9 cellular contexts compared by ENCODE assay signal in genomic region chr20:45098096-45098773, GRCh38. TPM values are rescaled to one million over a fixed set of nuclear protein-coding genes. Genes with fewer than 3 reads are reported as not detected.
DNase-seq lines count a peak whose midpoint lies in the region; ATAC-seq and TF ChIP-seq lines count a peak whose summit lies in the region.
"Had no signal": no experiment of that assay in that cellular context is flagged by ENCODE, and none has a peak within 500 bp of the region (broad histone marks: within the 10 kb centered on the region; RNA-seq: fewer than 3 reads in every experiment).

No MANE protein-coding gene starts in this region.

- 4 to 18% (median 8%) methylated on average over 7 to 92 of the region's 92 CpGs for WGBS in stomach, 5 donors
- WGBS in tibial nerve, 2 donors: 13 to 14% methylated on average over 21 to 38 of the region's 92 CpGs
- 43% methylated on average over 24 of the region's 92 CpGs; no CpG with 5 or more reads in 1 of the 2 donors for WGBS in transverse colon (ENCODE audit: low coverage in 1 of 2), 2 donors

- H3K27ac ChIP-seq in ascending aorta (no peak overlapping the region), stomach (no peak overlapping the region), tibial nerve (no peak overlapping the region), transverse colon (no peak overlapping the region)
- H3K27ac ChIP-seq: BLaER1 treated with 17β-estradiol and CSF1 and Interleukin-3, amounts not matched to agents 10 nM and 100 nM had no signal

- in situ Hi-C loops in transverse colon (cut with MboI; ENCODE audit: low pct_ligation_motif_present in 1 of 4, low pct_unique_long_range_greater_than_20kb in 1 of 4, low sequenced_read_pairs in 3 of 4): loop anchor here in 1 of 4 donors (10.0 kb wide), 1 partner anchor 93 kb away; no protein-coding TSS in a partner anchor

- H3K4me1 ChIP-seq in ascending aorta: no peaks in the 10 kb centered on the region
- peaks cover 12 to 28% (median 18%) of the 10 kb centered on the region in 4 donors for H3K4me1 ChIP-seq in stomach
- peaks cover 0 to 31% (median 0%) of the 10 kb centered on the region in 4 donors for H3K4me1 ChIP-seq in tibial nerve
- peaks cover 0 to 15% (median 10%) of the 10 kb centered on the region in 4 donors for H3K4me1 ChIP-seq in transverse colon

- peaks cover 8% of the 10 kb centered on the region for H3K4me1 Mint-ChIP-seq in activated CD4-positive, alpha-beta T cell treated with anti-CD3 and anti-CD28 coated beads, Interleukin-2, amount 10 ng/mL, durations not matched to agents 24 days and 14 days

- H3K4me3 ChIP-seq in ascending aorta: peak overlapping the region; percentile 29 to 35
- peak overlapping the region; percentile 5 to 38 (median 28) for H3K4me3 ChIP-seq in stomach
- peak overlapping the region in 2 of 4 donors; percentile 26 to 34 for H3K4me3 ChIP-seq in tibial nerve
- H3K4me3 ChIP-seq in transverse colon: peak overlapping the region in 1 of 4 donors; percentile 26
- H3K4me3 ChIP-seq: BLaER1 treated with 17β-estradiol and CSF1 and Interleukin-3, amounts not matched to agents 10 nM and 100 nM had no signal

- H3K27ac Mint-ChIP-seq in activated CD4-positive, alpha-beta T cell treated with anti-CD3 and anti-CD28 coated beads, Interleukin-2, amount 10 ng/mL, durations not matched to agents 24 days and 14 days: no peak overlapping the region

- peaks cover 44% of the 10 kb centered on the region for H3K27me3 Mint-ChIP-seq in activated CD4-positive, alpha-beta T cell treated with anti-CD3 and anti-CD28 coated beads, Interleukin-2, amount 10 ng/mL, durations not matched to agents 24 days and 14 days

- H3K9me3 Mint-ChIP-seq in activated CD4-positive, alpha-beta T cell treated with anti-CD3 and anti-CD28 coated beads, Interleukin-2, amount 10 ng/mL, durations not matched to agents 24 days and 14 days: no peaks in the 10 kb centered on the region

- no peak for TF ChIP-seq POLR2A in stomach (IDR thresholded peaks at IDR 0.05)
- TF ChIP-seq POLR2A in tibial nerve (IDR thresholded peaks at IDR 0.05): no peak
- TF ChIP-seq POLR2A in transverse colon (IDR thresholded peaks at IDR 0.05): no peak

- TF ChIP-seq CTCF in ascending aorta (IDR thresholded peaks at IDR 0.05): no peak
- TF ChIP-seq CTCF in stomach (IDR thresholded peaks at IDR 0.05): no peak
- TF ChIP-seq CTCF in tibial nerve (IDR thresholded peaks at IDR 0.05): peak in 1 of 5 experiments; percentile 2
- TF ChIP-seq CTCF in transverse colon (IDR thresholded peaks at IDR 0.05): no peak

- TF ChIP-seq EP300 in stomach (IDR thresholded peaks at IDR 0.05): no peak
- no peak for TF ChIP-seq EP300 in tibial nerve (IDR thresholded peaks at IDR 0.05)
- TF ChIP-seq EP300 in transverse colon (IDR thresholded peaks at IDR 0.05; ENCODE audit: low read depth): no peak

- ATAC-seq in HG02852 (IDR thresholded peaks at IDR 0.05; ENCODE audit: unreplicated experiment): no peak

- H3K9me3 ChIP-seq in ascending aorta (no peaks in the 10 kb centered on the region), stomach (no peaks in the 10 kb centered on the region), tibial nerve (no peaks in the 10 kb centered on the region), transverse colon (no peaks in the 10 kb centered on the region)
- H3K9me3 ChIP-seq: BLaER1 treated with 17β-estradiol and CSF1 and Interleukin-3, amounts not matched to agents 10 nM and 100 nM had no signal

- no peaks in the 10 kb centered on the region for H3K27me3 ChIP-seq in ascending aorta
- peaks cover 25 to 72% (median 50%) of the 10 kb centered on the region in 3 donors for H3K27me3 ChIP-seq in stomach
- H3K27me3 ChIP-seq in tibial nerve: peaks cover 0 to 47% of the 10 kb centered on the region in 2 donors
- peaks cover 53% of the 10 kb centered on the region for H3K27me3 ChIP-seq in transverse colon

- DNase-seq in activated CD4-positive, alpha-beta T cell treated with anti-CD3 and anti-CD28 coated beads, Interleukin-2, amount 10 ng/mL, durations not matched to agents 24 days and 14 days: peak; percentile 72
- DNase-seq in activated CD4-positive, alpha-beta T cell treated with anti-CD3 and anti-CD28 coated beads for 1 hour: no peak
- DNase-seq in ascending aorta (ENCODE audit: low spot score in 2 of 2) (no peak), iPS-NIHi11 (ENCODE audit: low spot score) (peak; percentile 86), stomach (peak; percentile 33), tibial nerve (ENCODE audit: low spot score in 2 of 2) (no peak), transverse colon (no peak)

- no peaks in the 10 kb centered on the region for H3K36me3 Mint-ChIP-seq in activated CD4-positive, alpha-beta T cell treated with anti-CD3 and anti-CD28 coated beads, Interleukin-2, amount 10 ng/mL, durations not matched to agents 24 days and 14 days (ENCODE audit: low read depth)

- H3K4me3 Mint-ChIP-seq in activated CD4-positive, alpha-beta T cell treated with anti-CD3 and anti-CD28 coated beads, Interleukin-2, amount 10 ng/mL, durations not matched to agents 24 days and 14 days: no peak overlapping the region

- intact Hi-C loops in activated CD4-positive, alpha-beta T cell treated with anti-CD3 and anti-CD28 coated beads, Interleukin-2, amount 10 ng/mL, durations not matched to agents 24 days and 14 days (cut with micrococcal nuclease): loop anchor here (5.0 kb wide), 2 partner anchors 136 to 194 kb away; partner anchors contain the start of gene TOMM34
- intact Hi-C loops in ascending aorta (cut with DNase I) (no loop called here), stomach (cut with DNase I; ENCODE audit: low total_unique reads) (no loop called here), transverse colon (cut with DNase I; ENCODE audit: low total_unique reads) (no loop called here)

- no peaks in the 10 kb centered on the region for H3K36me3 ChIP-seq in ascending aorta
- no peaks in the 10 kb centered on the region for H3K36me3 ChIP-seq in stomach
- H3K36me3 ChIP-seq in tibial nerve: no peaks in the 10 kb centered on the region
- no peaks in the 10 kb centered on the region for H3K36me3 ChIP-seq in transverse colon
- H3K36me3 ChIP-seq: BLaER1 treated with 17β-estradiol and CSF1 and Interleukin-3, amounts not matched to agents 10 nM and 100 nM had no signal

RNA-seq across cellular contexts. Expression of gene KCNS1, which starts 2.7 kb away (rescaled TPM):
- 0.30 and 0.47 TPM in 2 replicates for total RNA-seq in activated CD4-positive, alpha-beta T cell treated with anti-CD3 and anti-CD28 coated beads, Interleukin-2, amount 10 ng/mL, durations not matched to agents 24 days and 14 days
- total RNA-seq in ascending aorta (not detected), stomach (not detected), tibial nerve (under 1 TPM in 2 of 4 donors, not detected in 2; 0.21 to 0.22 TPM), transverse colon (under 1 TPM in 2 of 4 donors, not detected in 2; 0.55 to 0.64 TPM)
- polyA plus RNA-seq in stomach: under 1 TPM in 1 of 3 donors, not detected in 2; 0.30 TPM

RNA-seq across cellular contexts. Expression of gene WFDC5, which starts 16.7 kb away (rescaled TPM):
- not detected in 2 replicates for total RNA-seq in activated CD4-positive, alpha-beta T cell treated with anti-CD3 and anti-CD28 coated beads, Interleukin-2, amount 10 ng/mL, durations not matched to agents 24 days and 14 days
- total RNA-seq in ascending aorta (not detected), stomach (not detected), tibial nerve (not detected), transverse colon (not detected)
- polyA plus RNA-seq in stomach: 1 to 10 TPM in 1 of 3 donors, not detected in 2; 3.7 TPM

RNA-seq across cellular contexts. Expression of gene WFDC12, which starts 26.0 kb away (rescaled TPM):
- not detected in 2 replicates for total RNA-seq in activated CD4-positive, alpha-beta T cell treated with anti-CD3 and anti-CD28 coated beads, Interleukin-2, amount 10 ng/mL, durations not matched to agents 24 days and 14 days
- total RNA-seq in ascending aorta: not detected
- not detected for total RNA-seq in stomach
- polyA plus RNA-seq in stomach: under 1 TPM in 1 of 3 donors, not detected in 2; 0.15 TPM
- total RNA-seq in tibial nerve: not detected
- under 1 TPM in 1 of 4 donors, not detected in 3; 0.68 TPM for total RNA-seq in transverse colon

Comparison
In these comparisons a context has a peak if more than half of its experiments do, and no peak if none do; other contexts are left out.
1. DNase-seq: peak in activated CD4-positive, alpha-beta T cell treated with anti-CD3 and anti-CD28 coated beads, Interleukin-2, amount 10 ng/mL, durations not matched to agents 24 days and 14 days (single experiment), iPS-NIHi11 (single experiment) and stomach (single experiment); none in activated CD4-positive, alpha-beta T cell treated with anti-CD3 and anti-CD28 coated beads for 1 hour (single experiment), ascending aorta (0 of 2), tibial nerve (0 of 2) and transverse colon (single experiment).